ENCODE assay signal across 23 cellular contexts in the genomic region with DNA sequence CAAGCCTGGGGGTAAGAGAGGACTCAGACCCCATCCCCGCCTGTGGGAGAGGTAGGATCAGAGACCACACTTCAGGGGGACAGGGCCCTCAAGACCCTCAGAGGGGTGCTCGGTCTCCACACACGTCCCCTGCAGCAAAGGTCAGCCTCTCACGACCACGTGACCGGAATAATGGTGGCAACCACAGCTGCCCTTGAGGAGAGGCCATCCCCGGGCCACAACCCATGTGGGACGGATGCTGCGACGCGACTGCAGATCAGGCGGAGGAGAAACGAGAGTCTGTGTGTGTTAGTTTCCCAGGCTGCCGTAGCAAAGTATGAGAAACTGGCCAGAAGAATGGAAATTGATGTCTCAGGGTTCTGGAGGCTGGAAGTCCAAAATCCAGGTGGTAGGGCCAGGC. TPM values are rescaled to one million over a fixed set of nuclear protein-coding genes. Genes with fewer than 3 reads are reported as not detected.
"Had no signal": no experiment of that assay in that cellular context is flagged by ENCODE, and none has a peak within 500 bp of the region (broad histone marks: within the 10 kb centered on the region; RNA-seq: fewer than 3 reads in every experiment).

No MANE protein-coding gene starts in this region.

- ATAC-seq: HepG2, Panc1, PC-3, Right ventricle myocardium inferior, SK-N-SH treated with all-trans-retinoic acid at 6 μM for 48 hours had no signal

- H3K9me3 ChIP-seq: SJCRH30 had no signal

- H3K27ac ChIP-seq: SJCRH30 had no signal

- DNase-seq: IMR-90, Karpas-422, KG1, MM.1S, NCI-H1092 treated with DMSO at 0.1 percent for 48 hours, NCI-H1436, NCI-H187, NCI-H2029, NCI-H2081 treated with DMSO at 0.1 percent for 48 hours, NCI-H2171, NCI-H226, NCI-H446, NCI-H510A, NCI-H524 treated with DMSO at 0.1 percent for 48 hours, NCI-H69, NCI-H774, PC-3, SHP77 treated with DMSO at 0.1 percent for 48 hours had no signal

- H3K4me3 ChIP-seq: SJCRH30 had no signal

- H3K27me3 ChIP-seq: SJCRH30 had no signal

RNA-seq across cellular contexts. Expression of gene FUZ, which starts 13.9 kb away (rescaled TPM):
- total RNA-seq: HepG2 had no signal
